In the genomic region with DNA sequence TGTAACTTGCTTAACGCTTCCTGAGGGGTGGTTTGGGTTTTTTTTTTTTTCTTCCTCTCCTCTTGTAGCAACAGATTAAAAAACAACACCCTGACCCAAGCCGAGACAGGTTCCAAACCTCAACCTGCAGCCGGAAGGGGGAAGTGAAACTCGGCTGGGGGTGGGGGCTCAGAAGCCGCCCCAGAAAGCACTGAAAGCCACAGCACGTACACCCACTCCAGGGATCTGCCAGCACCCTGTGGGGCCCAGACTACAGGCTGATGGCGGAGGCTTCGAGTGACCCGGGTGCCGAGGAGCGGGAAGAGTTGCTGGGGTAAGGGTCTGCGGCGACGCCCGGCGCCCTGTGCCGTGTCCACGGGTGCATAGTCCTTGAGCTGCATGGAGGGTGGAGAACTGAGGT, we compare ENCODE assay signal across 8 cellular contexts.
A peak's percentile ranks its signal among the peaks of the same experiment; 100 is the strongest.
DNase-seq lines count a peak whose midpoint lies in the region; ATAC-seq, FAIRE-seq and TF ChIP-seq lines count a peak whose summit lies in the region.

A gene with protein sequence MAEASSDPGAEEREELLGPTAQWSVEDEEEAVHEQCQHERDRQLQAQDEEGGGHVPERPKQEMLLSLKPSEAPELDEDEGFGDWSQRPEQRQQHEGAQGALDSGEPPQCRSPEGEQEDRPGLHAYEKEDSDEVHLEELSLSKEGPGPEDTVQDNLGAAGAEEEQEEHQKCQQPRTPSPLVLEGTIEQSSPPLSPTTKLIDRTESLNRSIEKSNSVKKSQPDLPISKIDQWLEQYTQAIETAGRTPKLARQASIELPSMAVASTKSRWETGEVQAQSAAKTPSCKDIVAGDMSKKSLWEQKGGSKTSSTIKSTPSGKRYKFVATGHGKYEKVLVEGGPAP (plus strand): TSS at position 200 of the 400 bp plus-strand sequence. CDS start 61 bp downstream, at position 261.

- ATAC-seq in GM18907 (IDR thresholded peaks at IDR 0.05; ENCODE audit: unreplicated experiment) (peak; percentile 43), HG03108 (IDR thresholded peaks at IDR 0.05; ENCODE audit: unreplicated experiment) (peak; percentile 37)

- no peak for FAIRE-seq in D721Med (lab: Jason Lieb, UNC)

- peak; percentile 52 to 67 (median 59) for DNase-seq in activated CD4-positive, CD25-positive, alpha-beta regulatory T cell (lab: John Stamatoyannopoulos, UW)
- DNase-seq in effector CD8-positive, alpha-beta T cell (lab: John Stamatoyannopoulos, UW) = peak; percentile 50
- DNase-seq in stimulated activated CD4-positive, alpha-beta T cell treated with anti-CD3 and anti-CD28 coated beads, Interleukin-1b, Interleukin-23, amount 100 ng/mL, for 1 hour (ENCODE audit: low read depth in 2 of 2) = peak; percentile 56 to 65
- DNase-seq in NCI-H2029 (lab: John Stamatoyannopoulos, UW) = no peak
- DNase-seq in DMS53 (lab: John Stamatoyannopoulos, UW) = no peak
- no peak for DNase-seq in D721Med (ENCODE audit: insufficient read length, low spot score)

- no peak for TF ChIP-seq CTCF in D721Med (IDR thresholded peaks at IDR 0.05; ENCODE audit: insufficient read depth, missing control alignments)

Comparison
In these comparisons a context has a peak if more than half of its experiments do, and no peak if none do; other contexts are left out.
1. DNase-seq: peak in activated CD4-positive, CD25-positive, alpha-beta regulatory T cell (4 of 4), effector CD8-positive, alpha-beta T cell (single experiment) and stimulated activated CD4-positive, alpha-beta T cell treated with anti-CD3 and anti-CD28 coated beads, Interleukin-1b, Interleukin-23, amount 100 ng/mL, for 1 hour (2 of 2); none in NCI-H2029 (single experiment), DMS53 (single experiment) and D721Med (single experiment).